6 cellular contexts compared by ENCODE assay signal in the genomic region with DNA sequence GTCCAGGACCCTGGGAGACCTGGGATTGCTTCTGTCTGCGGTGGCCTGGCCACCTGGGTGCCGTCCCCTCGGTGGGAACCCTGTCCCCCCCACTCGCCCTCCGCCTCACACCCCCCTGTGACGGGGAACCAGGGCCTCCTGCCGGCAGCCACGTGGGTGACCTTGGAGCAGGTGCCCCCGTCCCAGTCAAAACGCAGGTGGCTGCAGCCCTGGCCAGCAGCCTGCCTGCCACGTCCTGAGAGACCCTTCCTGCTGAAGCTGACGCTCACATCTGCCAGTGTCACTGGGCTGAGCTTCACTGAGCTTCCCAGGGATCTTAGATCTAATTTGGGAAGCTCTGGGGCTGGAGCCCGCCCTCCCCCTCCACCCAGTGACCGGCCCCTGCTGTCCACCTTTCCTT. TPM values are rescaled to one million over a fixed set of nuclear protein-coding genes. Genes with fewer than 3 reads are reported as not detected.
"Had no signal": no experiment of that assay in that cellular context is flagged by ENCODE, and none has a peak within 500 bp of the region (broad histone marks: within the 10 kb centered on the region; RNA-seq: fewer than 3 reads in every experiment).

No MANE protein-coding gene starts in this region.

RNA-seq across cellular contexts. Expression of a gene that starts 1.6 kb away (rescaled TPM):
- total RNA-seq: LHCN-M2, MCF 10A, NCI-H460, PC-3, SJSA1 had no signal
- polyA plus RNA-seq: SK-N-SH had no signal

RNA-seq across cellular contexts. Expression of a gene that starts 3.3 kb away (rescaled TPM):
- total RNA-seq: LHCN-M2, MCF 10A, NCI-H460, PC-3, SJSA1 had no signal
- polyA plus RNA-seq: SK-N-SH had no signal

RNA-seq across cellular contexts. Expression of a gene that starts 13.8 kb away (rescaled TPM):
- total RNA-seq: LHCN-M2, MCF 10A, NCI-H460, PC-3, SJSA1 had no signal
- polyA plus RNA-seq: SK-N-SH had no signal

RNA-seq across cellular contexts. Expression of a gene that starts 29.2 kb away (rescaled TPM):
- total RNA-seq: LHCN-M2, MCF 10A, NCI-H460, PC-3, SJSA1 had no signal
- polyA plus RNA-seq: SK-N-SH had no signal
